ENCODE assay signal across 9 cellular contexts in genomic region chr6:158290040-158290439, GRCh38. TPM values are rescaled to one million over a fixed set of nuclear protein-coding genes. Genes with fewer than 3 reads are reported as not detected.
DNase-seq lines count a peak whose midpoint lies in the region; ATAC-seq and TF ChIP-seq lines count a peak whose summit lies in the region.
"Had no signal": no experiment of that assay in that cellular context is flagged by ENCODE, and none has a peak within 500 bp of the region (broad histone marks: within the 10 kb centered on the region; RNA-seq: fewer than 3 reads in every experiment).

No MANE protein-coding gene starts in this region.

- H3K4me3 ChIP-seq in mucosa of descending colon, result no peak overlapping the region
- no peak overlapping the region for H3K4me3 ChIP-seq in gastrocnemius medialis

- in situ Hi-C loops in gastrocnemius medialis (cut with MboI; ENCODE audit: low sequenced_read_pairs in 4 of 4), result no loop called here

- ATAC-seq in GM18867 (IDR thresholded peaks at IDR 0.05; ENCODE audit: unreplicated experiment), result peak; percentile 63
- ATAC-seq in GM21619 (IDR thresholded peaks at IDR 0.05; ENCODE audit: unreplicated experiment), result peak; percentile 62
- peak; percentile 56 for ATAC-seq in HG03571 (IDR thresholded peaks at IDR 0.05; ENCODE audit: unreplicated experiment)
- ATAC-seq in mucosa of descending colon, result peak; percentile 33
- no peak for ATAC-seq in gastrocnemius medialis
- ATAC-seq: right cardiac atrium had no signal

- intact Hi-C loops in mucosa of descending colon (cut with DNase I, micrococcal nuclease), result no loop called here
- intact Hi-C loops in gastrocnemius medialis (cut with DNase I; ENCODE audit: low total_unique reads), result no loop called here

- H3K9me3 ChIP-seq in mucosa of descending colon (no peaks in the 10 kb centered on the region), gastrocnemius medialis (no peaks in the 10 kb centered on the region)

- TF ChIP-seq CTCF in mucosa of descending colon (IDR thresholded peaks at IDR 0.05), result no peak
- TF ChIP-seq CTCF in gastrocnemius medialis (IDR thresholded peaks at IDR 0.05 in 4 of 5, conservative IDR thresholded peaks at IDR 0.05 in 1 of 5), result no peak

- H3K27me3 ChIP-seq in gastrocnemius medialis, result no peaks in the 10 kb centered on the region

- DNase-seq in mucosa of descending colon, result no peak
- DNase-seq in NK-92 treated with Interleukin-12 subunit alpha and Interleukin-12 subunit beta, amount 100 ng/mL, for 24 hours (lab: John Stamatoyannopoulos, UW), result no peak
- no peak for DNase-seq in LoVo (ENCODE audit: low spot score)
- no peak for DNase-seq in gastrocnemius medialis
- no peak for DNase-seq in GM19238 (ENCODE audit: insufficient read length, low spot score)
- DNase-seq: right cardiac atrium had no signal

- no peak overlapping the region for H3K27ac ChIP-seq in gastrocnemius medialis

- H3K36me3 ChIP-seq in mucosa of descending colon (ENCODE audit: low read depth) (no peaks in the 10 kb centered on the region), gastrocnemius medialis (no peaks in the 10 kb centered on the region)

- H3K4me1 ChIP-seq in mucosa of descending colon (ENCODE audit: low read depth) (peaks cover 22% of the 10 kb centered on the region), gastrocnemius medialis (peaks cover 23 to 41% of the 10 kb centered on the region in 2 donors)

- no peak for TF ChIP-seq POLR2A in gastrocnemius medialis (IDR thresholded peaks at IDR 0.05)

RNA-seq across cellular contexts. Expression of gene TULP4, which starts 22.2 kb away (rescaled TPM):
- 100 to 1,000 TPM in 1 of 3 donors, 10 to 100 TPM in 2; 70.4 to 122 (median 83.6) TPM for total RNA-seq in mucosa of descending colon
- total RNA-seq in gastrocnemius medialis, result 10 to 100 TPM; 59.8 to 99.2 (median 88.6) TPM

Comparison
In these comparisons a context has a peak if more than half of its experiments do, and no peak if none do; other contexts are left out.
1. ATAC-seq: peak in GM18867 (single experiment), GM21619 (single experiment), HG03571 (single experiment) and mucosa of descending colon (single experiment); none in gastrocnemius medialis (0 of 2).